In genomic region chr17:6561446-6561845, GRCh38 we compare ENCODE assay signal across 32 cellular contexts. TPM values are rescaled to one million over a fixed set of nuclear protein-coding genes. Genes with fewer than 3 reads are reported as not detected.
A peak's percentile ranks its signal among the peaks of the same experiment; 100 is the strongest.
DNase-seq lines count a peak whose midpoint lies in the region; ATAC-seq, FAIRE-seq and TF ChIP-seq lines count a peak whose summit lies in the region.
"Had no signal": no experiment of that assay in that cellular context is flagged by ENCODE, and none has a peak within 500 bp of the region (broad histone marks: within the 10 kb centered on the region; RNA-seq: fewer than 3 reads in every experiment).

No MANE protein-coding gene starts in this region.

- no peaks in the 10 kb centered on the region for H4K20me1 ChIP-seq in HepG2 (ENCODE audit: insufficient read depth, low read length)

- H2AFZ ChIP-seq in HepG2 (ENCODE audit: low read length): no peak overlapping the region

- H3K9ac ChIP-seq in HepG2 (ENCODE audit: insufficient read depth, low read depth, low read length): no peak overlapping the region
- H3K9ac ChIP-seq: BLaER1; BLaER1 treated with 17β-estradiol and CSF1 and Interleukin-3, amounts not matched to agents 10 nM and 100 nM had no signal

- TF ChIP-seq CTCF in HepG2 (CRISPR knock-in tag; IDR thresholded peaks at IDR 0.05): no peak
- no peak for TF ChIP-seq CTCF in right lobe of liver (IDR thresholded peaks at IDR 0.05)
- TF ChIP-seq CTCF in HEK293 (tag by site-specific recombination; IDR thresholded peaks at IDR 0.05): no peak

- H3K27me3 ChIP-seq in HepG2 (ENCODE audit: control insufficient read depth in 1 of 2, insufficient read depth in 2 of 2, low read length in 2 of 2) (peaks cover 2 to 14% of the 10 kb centered on the region in 2 experiments), right lobe of liver (no peaks in the 10 kb centered on the region)

- H3K27ac ChIP-seq in HepG2 (ENCODE audit: extremely low read length, insufficient read depth, low read length) (no peak overlapping the region), right lobe of liver (no peak overlapping the region), HEK293 (ENCODE audit: extremely low read depth, low read depth, low read length) (no peak overlapping the region)
- H3K27ac ChIP-seq: 22Rv1; A549; BLaER1; BLaER1 treated with 17β-estradiol and CSF1 and Interleukin-3, amounts not matched to agents 10 nM and 100 nM; C4-2B had no signal

- H3K79me2 ChIP-seq in HepG2 (ENCODE audit: insufficient read depth, low read length): no peaks in the 10 kb centered on the region

- TF ChIP-seq RAD21 in HepG2 (CRISPR knock-in tag; IDR thresholded peaks at IDR 0.05): no peak

- ATAC-seq in HepG2 (no peak), right lobe of liver (no peak)
- ATAC-seq: A549; CD8-positive, alpha-beta T cell had no signal

- no peaks in the 10 kb centered on the region for H3K9me3 ChIP-seq in HepG2 (ENCODE audit: low read length)
- no peaks in the 10 kb centered on the region for H3K9me3 ChIP-seq in right lobe of liver
- no peaks in the 10 kb centered on the region for H3K9me3 ChIP-seq in HEK293 (ENCODE audit: control insufficient read depth, insufficient read depth, low read depth, low read length)
- H3K9me3 ChIP-seq: A549; BE2C; BLaER1; BLaER1 treated with 17β-estradiol and CSF1 and Interleukin-3, amounts not matched to agents 10 nM and 100 nM; Caco-2 had no signal

- TF ChIP-seq POLR2A in HepG2 (IDR thresholded peaks at IDR 0.05; ENCODE audit: insufficient read depth in 1 of 2, low read depth in 2 of 2, low read length in 2 of 2) (no peak), right lobe of liver (IDR thresholded peaks at IDR 0.05) (no peak)

- H3K36me3 ChIP-seq in HepG2 (replicated peaks in 1 of 2; ENCODE audit: control insufficient read depth in 1 of 2, insufficient read depth in 2 of 2, low read length in 2 of 2) (no peaks in the 10 kb centered on the region), right lobe of liver (no peaks in the 10 kb centered on the region), HEK293 (ENCODE audit: control insufficient read depth in 2 of 2, insufficient read depth in 1 of 2, low read length in 2 of 2) (no peaks in the 10 kb centered on the region)
- H3K36me3 ChIP-seq: BE2C; BLaER1; BLaER1 treated with 17β-estradiol and CSF1 and Interleukin-3, amounts not matched to agents 10 nM and 100 nM had no signal

- intact Hi-C loops in HepG2 (cut with micrococcal nuclease; ENCODE audit: unreplicated experiment): no loop called here
- intact Hi-C loops in right lobe of liver (cut with DNase I): no loop called here

- H3K4me1 ChIP-seq in HepG2 (ENCODE audit: insufficient read depth, low read length): peaks cover 16% of the 10 kb centered on the region; the same call in 1 of the 2 replicates
- H3K4me1 ChIP-seq in right lobe of liver: no peaks in the 10 kb centered on the region
- no peaks in the 10 kb centered on the region for H3K4me1 ChIP-seq in HEK293 (ENCODE audit: control insufficient read depth, insufficient read depth, low read length)
- H3K4me1 ChIP-seq: BE2C; BLaER1; BLaER1 treated with 17β-estradiol and CSF1 and Interleukin-3, amounts not matched to agents 10 nM and 100 nM; Caco-2 had no signal

- H3K4me3 ChIP-seq in HepG2 (replicated peaks in 1 of 3; ENCODE audit: insufficient read depth in 1 of 3, low read depth in 2 of 3, low read length in 3 of 3): no peak overlapping the region
- no peak overlapping the region for H3K4me3 ChIP-seq in right lobe of liver
- H3K4me3 ChIP-seq in HEK293 (ENCODE audit: low read depth, low read length): no peak overlapping the region
- H3K4me3 ChIP-seq: A549; BLaER1; BLaER1 treated with 17β-estradiol and CSF1 and Interleukin-3, amounts not matched to agents 10 nM and 100 nM had no signal

- in situ Hi-C loops in HepG2 (cut with HindIII; ENCODE audit: extremely low pct_ligation_motif_present, low pct_unique_long_range_greater_than_20kb): no loop called here

- CTCF ChIA-PET in HepG2 (lab: Yijun Ruan, JAX; ENCODE audit: low intra/inter-chr PET ratio, low total read pairs) (no interaction called here), HEK293 (lab: Yijun Ruan, JAX) (no interaction called here)

- no peak overlapping the region for H3K4me2 ChIP-seq in HepG2 (ENCODE audit: low read depth, low read length)
- H3K4me2 ChIP-seq: A549; BLaER1; BLaER1 treated with 17β-estradiol and CSF1 and Interleukin-3, amounts not matched to agents 10 nM and 100 nM had no signal

- TF ChIP-seq EP300 in HepG2 (IDR thresholded peaks at IDR 0.05; ENCODE audit: low read depth in 2 of 2, low read length in 2 of 2) (no peak), HepG2 (CRISPR knock-in tag; IDR thresholded peaks at IDR 0.05; ENCODE audit: borderline replicate concordance) (no peak)

- DNase-seq in HepG2 (ENCODE audit: low spot score) (no peak), right lobe of liver (no peak), globus pallidus (ENCODE audit: low spot score) (no peak)
- DNase-seq: 8988T; ACHN; AML-193; BE2C; C1 segment of cervical spinal cord; Caco-2; Calu3; CD4-positive, alpha-beta memory T cell; CD4-positive, alpha-beta T cell; CD4-positive, CD25-positive, alpha-beta regulatory T cell; CD8-positive, alpha-beta memory T cell; CD8-positive, alpha-beta T cell; COR-L47; DMS 273 treated with DMSO at 0.1 percent for 48 hours; DMS153; DMS53; DMS79; DMS79 treated with DMSO at 0.1 percent for 48 hours; DND-41; EL had no signal

- no peak for FAIRE-seq in HepG2 (lab: Jason Lieb, UNC)
- FAIRE-seq: A204.1, A549, D721Med had no signal

- POLR2A ChIA-PET in HepG2 (lab: Yijun Ruan, JAX): no interaction called here
- POLR2A ChIA-PET in HEK293 (lab: Yijun Ruan, JAX): interaction anchor here (0.6 kb wide), 1 partner anchor 11 kb away, joined by 4 read pairs; no protein-coding TSS in a partner anchor

- BruUV-seq in HepG2 (replicated peaks; lab: Mats Ljungman, UMichigan): no TSS peak

TF ChIP-seq in HepG2, 621 proteins besides CTCF, POLR2A, EP300 and RAD21:
- TF ChIP-seq PCBP2 (optimal IDR thresholded peaks at IDR 0.05; ENCODE audit: low read depth, low read length, poor library complexity, severe bottlenecking): peak; percentile 74
- no peak for TF ChIP-seq RBM39 (IDR thresholded peaks at IDR 0.05; ENCODE audit: low read depth, low read length, poor library complexity, severe bottlenecking)
TF ChIP-seq in HepG2: peak in this region for 1.

TF ChIP-seq in HEK293, 187 proteins besides CTCF, POLR2A, EP300 and RAD21 (continues in another document):
- TF ChIP-seq EGR2 (tag by site-specific recombination; IDR thresholded peaks at IDR 0.05; ENCODE audit: low read depth) (peak; percentile 32; the same call in 1 of the 2 replicates), PRDM10 (tag by site-specific recombination; IDR thresholded peaks at IDR 0.05) (no peak)

RNA-seq across cellular contexts. Expression of gene PITPNM3, which starts 5.1 kb away (rescaled TPM):
- total RNA-seq in HepG2 (2016; rRNA removed; fragmentation: Illumina TruSeq; extraction: Trizol) (0.13 and 0.28 TPM in 2 replicates), right lobe of liver (1 to 10 TPM in 5 of 6 experiments, under 1 TPM in 1; 0.91 to 3.8 (median 1.2) TPM)
- total RNA-seq in HepG2 (2016; cell fraction: cytosol; rRNA removed; fragmentation: Illumina TruSeq; extraction: Trizol; ENCODE audit: low read depth): not detected in 2 replicates
- 0.04 and 0.32 TPM in 2 replicates for total RNA-seq in HepG2 (2016; cell fraction: insoluble cytoplasmic fraction; rRNA removed; fragmentation: Illumina TruSeq; extraction: Trizol)
- total RNA-seq in HepG2 (2016; cell fraction: membrane; rRNA removed; fragmentation: Illumina TruSeq; extraction: Trizol): 0.03 and 0.06 TPM in 2 replicates
- total RNA-seq in HepG2 (2016; cell fraction: nucleus; rRNA removed; fragmentation: Illumina TruSeq; extraction: Trizol): 0.16 and 0.68 TPM in 2 replicates
- 0.29 and 0.33 TPM in 2 replicates for polyA plus RNA-seq in HepG2 (2011; rRNA removed)
- 0.13 and 0.15 TPM in 2 replicates for polyA plus RNA-seq in HepG2 (2011; cell fraction: cytosol; rRNA removed)
- 1.6 and 1.9 TPM in 2 replicates for polyA plus RNA-seq in HepG2 (2011; cell fraction: nucleus; rRNA removed)
- polyA plus RNA-seq in HepG2 (2012): 0.23 and 0.30 TPM in 2 replicates
- not detected in 2 replicates for polyA plus RNA-seq in HepG2 (2016; cell fraction: cytosol; fragmentation: Illumina TruSeq; extraction: Trizol; ENCODE audit: low read depth)
- polyA plus RNA-seq in HepG2 (2016; cell fraction: insoluble cytoplasmic fraction; fragmentation: Illumina TruSeq; extraction: Trizol; ENCODE audit: low read depth): 0.07 and 0.20 TPM in 2 replicates
- 0.05 TPM in 1 of 2 replicates, not detected in the other for polyA plus RNA-seq in HepG2 (2016; cell fraction: membrane; fragmentation: Illumina TruSeq; extraction: Trizol; ENCODE audit: low read depth)
- 1.0 and 1.3 TPM in 2 replicates for polyA plus RNA-seq in HepG2 (2016; cell fraction: nucleus; fragmentation: Illumina TruSeq; extraction: Trizol; ENCODE audit: insufficient read depth, low read depth)
- 0.44 and 30.1 TPM in 2 replicates for polyA minus RNA-seq in HepG2 (2011; rRNA and poly(A)+ RNA removed; ENCODE audit: low replicate concordance)
- polyA minus RNA-seq in HepG2 (2011; cell fraction: cytosol; rRNA and poly(A)+ RNA removed): 0.30 and 0.44 TPM in 2 replicates
- polyA minus RNA-seq in HepG2 (2011; cell fraction: nucleus; rRNA and poly(A)+ RNA removed): 0.50 and 0.52 TPM in 2 replicates
- polyA plus RNA-seq: CD14-positive monocyte; CD8-positive, alpha-beta memory T cell had no signal

Comparison
In these comparisons a context has a peak if more than half of its experiments do, and no peak if none do; other contexts are left out.
1. Of the 63 proteins assayed by ChIP-seq in both HepG2 and HEK293: peak only in HepG2: none; only in HEK293: ZNF513; in both: none; in neither: 62.